ENCODE assay signal across 1 cellular context in the genomic region with DNA sequence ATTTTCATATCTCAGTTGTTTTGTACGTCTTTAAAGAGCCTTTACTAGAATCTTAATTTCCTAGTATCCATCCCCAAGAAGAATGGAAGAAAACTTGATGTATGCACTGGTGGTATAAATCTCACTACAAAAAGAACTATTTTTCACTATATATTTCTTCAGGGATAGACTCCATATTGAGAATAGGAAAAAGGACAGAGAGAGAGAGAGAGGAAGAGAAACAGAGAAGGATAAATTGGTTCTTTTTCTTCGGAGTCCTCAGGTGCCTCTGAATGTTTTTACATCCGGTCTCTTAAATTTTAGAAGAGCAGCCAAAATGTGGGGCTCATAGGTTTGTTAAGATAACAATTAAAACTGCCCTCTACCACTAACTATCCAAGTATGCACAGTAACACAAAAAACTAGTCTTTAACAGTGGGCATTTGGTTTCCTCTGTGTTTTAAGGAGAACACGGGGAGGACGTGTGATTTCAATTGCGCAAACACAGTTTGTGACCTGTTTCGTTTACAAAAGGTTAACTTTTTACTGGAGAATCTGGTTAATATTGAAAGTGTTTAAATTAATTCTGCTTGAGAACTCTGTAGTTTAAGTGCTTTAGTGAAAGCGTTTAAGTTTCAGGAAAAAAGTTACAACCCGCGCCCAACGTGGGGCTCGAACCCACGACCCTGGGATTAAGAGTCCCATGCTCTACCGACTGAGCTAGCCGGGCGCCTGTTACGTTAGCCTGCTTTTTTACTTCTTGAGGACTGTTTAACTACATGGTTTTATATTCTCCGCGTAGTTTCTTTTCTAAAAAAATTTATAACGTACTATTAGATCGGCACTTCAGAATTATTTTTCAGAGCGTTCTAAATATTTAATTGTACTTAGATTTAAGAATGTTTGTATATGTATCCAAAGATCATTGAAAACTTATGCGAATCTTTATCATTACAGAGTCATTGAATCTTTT.
TF ChIP-seq lines count a peak whose summit lies in the region.

No MANE protein-coding gene starts in this region.

TF ChIP-seq in K562, 482 proteins besides CTCF, POLR2A, EP300 and RAD21 (continued from another document and continues in another):
- TF ChIP-seq MITF (IDR thresholded peaks at IDR 0.05) (no peak), ATF1 (CRISPR knock-in tag; IDR thresholded peaks at IDR 0.05) (no peak), ATF1 (tag; IDR thresholded peaks at IDR 0.05) (no peak), HDAC6 (IDR thresholded peaks at IDR 0.05; ENCODE audit: low read depth, low read length) (no peak), ZFP1 (CRISPR knock-in tag; IDR thresholded peaks at IDR 0.05) (no peak), NR1H2 (CRISPR knock-in tag; IDR thresholded peaks at IDR 0.05) (no peak), ZFP30 (CRISPR knock-in tag; IDR thresholded peaks at IDR 0.05; ENCODE audit: borderline replicate concordance) (no peak), NFE2 (IDR thresholded peaks at IDR 0.05; ENCODE audit: low read depth) (no peak), VEZF1 (CRISPR knock-in tag; IDR thresholded peaks at IDR 0.05) (no peak), ZNF449 (CRISPR knock-in tag; IDR thresholded peaks at IDR 0.05) (no peak), TCF3 (CRISPR knock-in tag; IDR thresholded peaks at IDR 0.05) (no peak), FOXK2 (conservative IDR thresholded peaks at IDR 0.05 in 1 of 2, IDR thresholded peaks at IDR 0.05 in 1 of 2; ENCODE audit: low read depth in 2 of 2) (no peak), ZSCAN29 (IDR thresholded peaks at IDR 0.05) (no peak), TCF7L2 (IDR thresholded peaks at IDR 0.05; ENCODE audit: low read depth, low read length) (no peak), CBFA2T2 (conservative IDR thresholded peaks at IDR 0.05) (no peak), HMBOX1 (IDR thresholded peaks at IDR 0.05) (peak; percentile 84), ADNP (tag; IDR thresholded peaks at IDR 0.05) (peak; percentile 47; the same call in 1 of the 2 replicates), RBM14 (IDR thresholded peaks at IDR 0.05; ENCODE audit: borderline replicate concordance, insufficient read depth, low read depth, low read length) (no peak), MEF2D (tag; conservative IDR thresholded peaks at IDR 0.05; ENCODE audit: low read depth) (no peak), BRD9 (IDR thresholded peaks at IDR 0.05; ENCODE audit: low read depth, partially characterized antibody) (peak; percentile 97), SRSF1 (IDR thresholded peaks at IDR 0.05; ENCODE audit: low read depth, low read length) (no peak), STAT5A (IDR thresholded peaks at IDR 0.05; ENCODE audit: borderline replicate concordance, low read length) (no peak), RBM25 (IDR thresholded peaks at IDR 0.05; ENCODE audit: low read depth, low read length, severe bottlenecking) (no peak), JUND (IDR thresholded peaks at IDR 0.05; ENCODE audit: borderline replicate concordance, low read depth, low read length) (peak; percentile 58; the same call in 1 of the 2 replicates), JUND (tag; IDR thresholded peaks at IDR 0.05; ENCODE audit: borderline replicate concordance, low read depth, low read length) (peak; percentile 18; the same call in 1 of the 3 replicates), COPS2 (conservative IDR thresholded peaks at IDR 0.05) (no peak), GATAD2B (IDR thresholded peaks at IDR 0.05; ENCODE audit: borderline replicate concordance) (no peak), MEIS2 (IDR thresholded peaks at IDR 0.05; ENCODE audit: partially characterized antibody) (no peak), ZNF239 (CRISPR knock-in tag; IDR thresholded peaks at IDR 0.05) (no peak), SP1 (CRISPR knock-in tag; IDR thresholded peaks at IDR 0.05) (no peak), TGIF2 (CRISPR knock-in tag; IDR thresholded peaks at IDR 0.05) (no peak), ZFP36 (IDR thresholded peaks at IDR 0.05; ENCODE audit: low read depth, low read length, partially characterized antibody) (no peak), HNRNPH1 (optimal IDR thresholded peaks at IDR 0.05; ENCODE audit: low read depth, low read length) (no peak), KAT8 (IDR thresholded peaks at IDR 0.05; ENCODE audit: low read depth) (no peak), THAP7 (CRISPR knock-in tag; IDR thresholded peaks at IDR 0.05) (no peak), ZNF79 (CRISPR knock-in tag; IDR thresholded peaks at IDR 0.05; ENCODE audit: low read depth) (no peak)
- TF ChIP-seq, protein P1, sequence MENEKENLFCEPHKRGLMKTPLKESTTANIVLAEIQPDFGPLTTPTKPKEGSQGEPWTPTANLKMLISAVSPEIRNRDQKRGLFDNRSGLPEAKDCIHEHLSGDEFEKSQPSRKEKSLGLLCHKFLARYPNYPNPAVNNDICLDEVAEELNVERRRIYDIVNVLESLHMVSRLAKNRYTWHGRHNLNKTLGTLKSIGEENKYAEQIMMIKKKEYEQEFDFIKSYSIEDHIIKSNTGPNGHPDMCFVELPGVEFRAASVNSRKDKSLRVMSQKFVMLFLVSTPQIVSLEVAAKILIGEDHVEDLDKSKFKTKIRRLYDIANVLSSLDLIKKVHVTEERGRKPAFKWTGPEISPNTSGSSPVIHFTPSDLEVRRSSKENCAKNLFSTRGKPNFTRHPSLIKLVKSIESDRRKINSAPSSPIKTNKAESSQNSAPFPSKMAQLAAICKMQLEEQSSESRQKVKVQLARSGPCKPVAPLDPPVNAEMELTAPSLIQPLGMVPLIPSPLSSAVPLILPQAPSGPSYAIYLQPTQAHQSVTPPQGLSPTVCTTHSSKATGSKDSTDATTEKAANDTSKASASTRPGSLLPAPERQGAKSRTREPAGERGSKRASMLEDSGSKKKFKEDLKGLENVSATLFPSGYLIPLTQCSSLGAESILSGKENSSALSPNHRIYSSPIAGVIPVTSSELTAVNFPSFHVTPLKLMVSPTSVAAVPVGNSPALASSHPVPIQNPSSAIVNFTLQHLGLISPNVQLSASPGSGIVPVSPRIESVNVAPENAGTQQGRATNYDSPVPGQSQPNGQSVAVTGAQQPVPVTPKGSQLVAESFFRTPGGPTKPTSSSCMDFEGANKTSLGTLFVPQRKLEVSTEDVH (IDR thresholded peaks at IDR 0.05; ENCODE audit: low read depth, partially characterized antibody), result no peak
- TF ChIP-seq, protein P2, sequence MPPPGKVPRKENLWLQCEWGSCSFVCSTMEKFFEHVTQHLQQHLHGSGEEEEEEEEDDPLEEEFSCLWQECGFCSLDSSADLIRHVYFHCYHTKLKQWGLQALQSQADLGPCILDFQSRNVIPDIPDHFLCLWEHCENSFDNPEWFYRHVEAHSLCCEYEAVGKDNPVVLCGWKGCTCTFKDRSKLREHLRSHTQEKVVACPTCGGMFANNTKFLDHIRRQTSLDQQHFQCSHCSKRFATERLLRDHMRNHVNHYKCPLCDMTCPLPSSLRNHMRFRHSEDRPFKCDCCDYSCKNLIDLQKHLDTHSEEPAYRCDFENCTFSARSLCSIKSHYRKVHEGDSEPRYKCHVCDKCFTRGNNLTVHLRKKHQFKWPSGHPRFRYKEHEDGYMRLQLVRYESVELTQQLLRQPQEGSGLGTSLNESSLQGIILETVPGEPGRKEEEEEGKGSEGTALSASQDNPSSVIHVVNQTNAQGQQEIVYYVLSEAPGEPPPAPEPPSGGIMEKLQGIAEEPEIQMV (tag; conservative IDR thresholded peaks at IDR 0.05; ENCODE audit: low read depth), result no peak
- TF ChIP-seq, protein P3, sequence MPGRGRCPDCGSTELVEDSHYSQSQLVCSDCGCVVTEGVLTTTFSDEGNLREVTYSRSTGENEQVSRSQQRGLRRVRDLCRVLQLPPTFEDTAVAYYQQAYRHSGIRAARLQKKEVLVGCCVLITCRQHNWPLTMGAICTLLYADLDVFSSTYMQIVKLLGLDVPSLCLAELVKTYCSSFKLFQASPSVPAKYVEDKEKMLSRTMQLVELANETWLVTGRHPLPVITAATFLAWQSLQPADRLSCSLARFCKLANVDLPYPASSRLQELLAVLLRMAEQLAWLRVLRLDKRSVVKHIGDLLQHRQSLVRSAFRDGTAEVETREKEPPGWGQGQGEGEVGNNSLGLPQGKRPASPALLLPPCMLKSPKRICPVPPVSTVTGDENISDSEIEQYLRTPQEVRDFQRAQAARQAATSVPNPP (IDR thresholded peaks at IDR 0.05; ENCODE audit: borderline replicate concordance, insufficient read depth, insufficient read length), result no peak
- TF ChIP-seq, protein P4, sequence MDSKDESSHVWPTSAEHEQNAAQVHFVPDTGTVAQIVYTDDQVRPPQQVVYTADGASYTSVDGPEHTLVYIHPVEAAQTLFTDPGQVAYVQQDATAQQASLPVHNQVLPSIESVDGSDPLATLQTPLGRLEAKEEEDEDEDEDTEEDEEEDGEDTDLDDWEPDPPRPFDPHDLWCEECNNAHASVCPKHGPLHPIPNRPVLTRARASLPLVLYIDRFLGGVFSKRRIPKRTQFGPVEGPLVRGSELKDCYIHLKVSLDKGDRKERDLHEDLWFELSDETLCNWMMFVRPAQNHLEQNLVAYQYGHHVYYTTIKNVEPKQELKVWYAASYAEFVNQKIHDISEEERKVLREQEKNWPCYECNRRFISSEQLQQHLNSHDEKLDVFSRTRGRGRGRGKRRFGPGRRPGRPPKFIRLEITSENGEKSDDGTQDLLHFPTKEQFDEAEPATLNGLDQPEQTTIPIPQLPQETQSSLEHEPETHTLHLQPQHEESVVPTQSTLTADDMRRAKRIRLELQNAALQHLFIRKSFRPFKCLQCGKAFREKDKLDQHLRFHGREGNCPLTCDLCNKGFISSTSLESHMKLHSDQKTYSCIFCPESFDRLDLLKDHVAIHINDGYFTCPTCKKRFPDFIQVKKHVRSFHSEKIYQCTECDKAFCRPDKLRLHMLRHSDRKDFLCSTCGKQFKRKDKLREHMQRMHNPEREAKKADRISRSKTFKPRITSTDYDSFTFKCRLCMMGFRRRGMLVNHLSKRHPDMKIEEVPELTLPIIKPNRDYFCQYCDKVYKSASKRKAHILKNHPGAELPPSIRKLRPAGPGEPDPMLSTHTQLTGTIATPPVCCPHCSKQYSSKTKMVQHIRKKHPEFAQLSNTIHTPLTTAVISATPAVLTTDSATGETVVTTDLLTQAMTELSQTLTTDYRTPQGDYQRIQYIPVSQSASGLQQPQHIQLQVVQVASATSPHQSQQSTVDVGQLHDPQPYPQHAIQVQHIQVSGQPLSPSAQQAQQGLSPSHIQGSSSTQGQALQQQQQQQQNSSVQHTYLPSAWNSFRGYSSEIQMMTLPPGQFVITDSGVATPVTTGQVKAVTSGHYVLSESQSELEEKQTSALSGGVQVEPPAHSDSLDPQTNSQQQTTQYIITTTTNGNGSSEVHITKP (IDR thresholded peaks at IDR 0.05; ENCODE audit: partially characterized antibody), result no peak
- TF ChIP-seq, protein P5, sequence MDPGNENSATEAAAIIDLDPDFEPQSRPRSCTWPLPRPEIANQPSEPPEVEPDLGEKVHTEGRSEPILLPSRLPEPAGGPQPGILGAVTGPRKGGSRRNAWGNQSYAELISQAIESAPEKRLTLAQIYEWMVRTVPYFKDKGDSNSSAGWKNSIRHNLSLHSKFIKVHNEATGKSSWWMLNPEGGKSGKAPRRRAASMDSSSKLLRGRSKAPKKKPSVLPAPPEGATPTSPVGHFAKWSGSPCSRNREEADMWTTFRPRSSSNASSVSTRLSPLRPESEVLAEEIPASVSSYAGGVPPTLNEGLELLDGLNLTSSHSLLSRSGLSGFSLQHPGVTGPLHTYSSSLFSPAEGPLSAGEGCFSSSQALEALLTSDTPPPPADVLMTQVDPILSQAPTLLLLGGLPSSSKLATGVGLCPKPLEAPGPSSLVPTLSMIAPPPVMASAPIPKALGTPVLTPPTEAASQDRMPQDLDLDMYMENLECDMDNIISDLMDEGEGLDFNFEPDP (CRISPR knock-in tag; IDR thresholded peaks at IDR 0.05), result no peak
